In genomic region chr15:90191795-90192494, GRCh38 we compare ENCODE assay signal across 8 cellular contexts. TPM values are rescaled to one million over a fixed set of nuclear protein-coding genes. Genes with fewer than 3 reads are reported as not detected.
DNase-seq lines count a peak whose midpoint lies in the region; ATAC-seq and TF ChIP-seq lines count a peak whose summit lies in the region.

No MANE protein-coding gene starts in this region.

- H3K4me1 ChIP-seq in Panc1 (ENCODE audit: control insufficient read depth, insufficient read depth, low read length), result peaks cover 56% of the 10 kb centered on the region
- peaks cover 2 to 25% of the 10 kb centered on the region in 2 donors for H3K4me1 ChIP-seq in ascending aorta

- H3K27me3 ChIP-seq in Panc1 (ENCODE audit: control insufficient read depth, insufficient read depth, low read length) (no peaks in the 10 kb centered on the region), ascending aorta (no peaks in the 10 kb centered on the region), kidney epithelial cell (ENCODE audit: control insufficient read depth, insufficient read depth, low read length) (no peaks in the 10 kb centered on the region)

- intact Hi-C loops in Panc1 (cut with micrococcal nuclease; ENCODE audit: unreplicated experiment) (no loop called here), ascending aorta (cut with DNase I) (no loop called here)

- no TSS peak for BruUV-seq in Panc1 (replicated peaks; lab: Mats Ljungman, UMichigan)

- POLR2A ChIA-PET in Panc1 (lab: Charles Lee), result interaction anchor here (0.6 to 2.4 kb wide), 3 partner anchors 9 to 309 kb away, joined by 4 to 18 read pairs (median 5); partner anchors contain the start of gene SEMA4B

- TF ChIP-seq RAD21 in Ishikawa (IDR thresholded peaks at IDR 0.05; ENCODE audit: low read depth), result peak; percentile 8; the same call in 1 of the 2 replicates

- in situ Hi-C loops in Panc1 (cut with HindIII; ENCODE audit: low pct_unique_long_range_greater_than_20kb, low sequenced_read_pairs), result no loop called here

- DNase-seq in DMS 273 treated with DMSO at 0.1 percent for 48 hours (lab: John Stamatoyannopoulos, UW) (peak; percentile 29), Panc1 (ENCODE audit: low read depth, low spot score) (no peak), ascending aorta (ENCODE audit: low spot score in 2 of 2) (no peak), kidney epithelial cell (ENCODE audit: low read depth) (peak; percentile 60), HCEC 1CT (no peak)
- DNase-seq in stimulated activated naive CD4-positive, alpha-beta T cell treated with Interleukin-2 at 50 U/mL for 16 hours (lab: John Stamatoyannopoulos, UW), result peak; percentile 9

- ATAC-seq in GM19468 (IDR thresholded peaks at IDR 0.05; ENCODE audit: extremely low read depth, unreplicated experiment), result peak; percentile 43
- ATAC-seq in Panc1, result peak; percentile 64

- TF ChIP-seq EP300 in Ishikawa (IDR thresholded peaks at IDR 0.05; ENCODE audit: borderline replicate concordance), result peak; percentile 77

- H3K4me3 ChIP-seq in Panc1 (ENCODE audit: low read depth in 2 of 2, low read length in 2 of 2) (no peak overlapping the region), ascending aorta (no peak overlapping the region), kidney epithelial cell (ENCODE audit: low read depth, low read length) (no peak overlapping the region)

- no peak for TF ChIP-seq CTCF in Panc1 (IDR thresholded peaks at IDR 0.05)
- TF ChIP-seq CTCF in ascending aorta (IDR thresholded peaks at IDR 0.05), result no peak
- TF ChIP-seq CTCF in kidney epithelial cell (IDR thresholded peaks at IDR 0.05; ENCODE audit: insufficient read depth, low read length, poor library complexity, severe bottlenecking), result no peak

- peak overlapping the region; percentile 93 for H3K27ac ChIP-seq in Panc1 (ENCODE audit: low read length)
- peak overlapping the region; percentile 56 to 60 for H3K27ac ChIP-seq in ascending aorta

- CTCF ChIA-PET in Panc1 (lab: Charles Lee), result no interaction called here

- H3K9me3 ChIP-seq in Panc1 (ENCODE audit: control insufficient read depth, insufficient read depth, low read depth, low read length) (no peaks in the 10 kb centered on the region), ascending aorta (no peaks in the 10 kb centered on the region)

- H3K36me3 ChIP-seq in Panc1 (ENCODE audit: control insufficient read depth, insufficient read depth, low read length), result no peaks in the 10 kb centered on the region
- H3K36me3 ChIP-seq in ascending aorta, result no peaks in the 10 kb centered on the region
- peaks cover 1% of the 10 kb centered on the region for H3K36me3 ChIP-seq in kidney epithelial cell (ENCODE audit: control insufficient read depth, insufficient read depth, low read length)

TF ChIP-seq in Ishikawa, 13 proteins besides CTCF, POLR2A, EP300 and RAD21:
- TF ChIP-seq FOXM1 (IDR thresholded peaks at IDR 0.05; ENCODE audit: borderline replicate concordance, low read depth) (peak; percentile 99), ZBTB7A (IDR thresholded peaks at IDR 0.05; ENCODE audit: low read depth) (0 out of 2 replicates have a peak, but pooled peaks have one; percentile 24), YY1 (IDR thresholded peaks at IDR 0.05; ENCODE audit: low read depth) (peak; percentile 32; the same call in 1 of the 2 replicates), TCF12 (IDR thresholded peaks at IDR 0.05; ENCODE audit: low read depth) (peak; percentile 90), EGR1 (IDR thresholded peaks at IDR 0.05) (peak; percentile 49), USF1 (IDR thresholded peaks at IDR 0.05) (no peak), TEAD4 (IDR thresholded peaks at IDR 0.05) (no peak), NFIC (IDR thresholded peaks at IDR 0.05) (peak; percentile 91), REST (IDR thresholded peaks at IDR 0.05; ENCODE audit: low read depth) (no peak), CEBPB (IDR thresholded peaks at IDR 0.05) (no peak)
TF ChIP-seq in Ishikawa: peak in this region for 6.

RNA-seq across cellular contexts. Expression of gene SEMA4B, which starts 9.2 kb away (rescaled TPM):
- total RNA-seq in Panc1 (2021; ENCODE audit: unreplicated experiment) (600 TPM), ascending aorta (51.2 TPM), kidney epithelial cell (44.2 and 51.2 TPM in 2 replicates)
- 1,018 TPM for polyA plus RNA-seq in Panc1 (2012; ENCODE audit: insufficient read length)

RNA-seq across cellular contexts. Expression of gene CIB1, which starts 41.8 kb away (rescaled TPM):
- total RNA-seq in Panc1 (2021; ENCODE audit: unreplicated experiment) (193 TPM), ascending aorta (50.9 TPM), kidney epithelial cell (33.6 and 38.1 TPM in 2 replicates)
- polyA plus RNA-seq in Panc1 (2012; ENCODE audit: insufficient read length), result 352 TPM

RNA-seq across cellular contexts. Expression of gene GDPGP1, which starts 42.1 kb away (rescaled TPM):
- total RNA-seq in Panc1 (2021; ENCODE audit: unreplicated experiment), result 22.8 TPM
- polyA plus RNA-seq in Panc1 (2012; ENCODE audit: insufficient read length), result 11.7 TPM
- total RNA-seq in ascending aorta, result 2.2 TPM
- total RNA-seq in kidney epithelial cell, result 8.1 and 11.0 TPM in 2 replicates

RNA-seq across cellular contexts. Expression of gene TTLL13, which starts 57.4 kb away (rescaled TPM):
- total RNA-seq in Panc1 (2021; ENCODE audit: unreplicated experiment) (0.39 TPM), ascending aorta (not detected), kidney epithelial cell (0.41 TPM in 1 of 2 replicates, not detected in the other)
- 0.17 TPM for polyA plus RNA-seq in Panc1 (2012; ENCODE audit: insufficient read length)

Comparison
In these comparisons a context has a peak if more than half of its experiments do, and no peak if none do; other contexts are left out.
1. DNase-seq: peak in DMS 273 treated with DMSO at 0.1 percent for 48 hours (single experiment), kidney epithelial cell (single experiment) and stimulated activated naive CD4-positive, alpha-beta T cell treated with Interleukin-2 at 50 U/mL for 16 hours (single experiment); none in Panc1 (single experiment), ascending aorta (0 of 2) and HCEC 1CT (single experiment).
2. RNA of gene SEMA4B, which starts 9.2 kb away (total RNA-seq): 600 TPM in Panc1 (single experiment); 51.2 TPM in ascending aorta (single experiment) and 44.2 to 51.2 TPM in kidney epithelial cell; every median in the first group is over 10 times any median in the second.